Comparison of ENCODE assay signal across 8 cellular contexts in the genomic region with DNA sequence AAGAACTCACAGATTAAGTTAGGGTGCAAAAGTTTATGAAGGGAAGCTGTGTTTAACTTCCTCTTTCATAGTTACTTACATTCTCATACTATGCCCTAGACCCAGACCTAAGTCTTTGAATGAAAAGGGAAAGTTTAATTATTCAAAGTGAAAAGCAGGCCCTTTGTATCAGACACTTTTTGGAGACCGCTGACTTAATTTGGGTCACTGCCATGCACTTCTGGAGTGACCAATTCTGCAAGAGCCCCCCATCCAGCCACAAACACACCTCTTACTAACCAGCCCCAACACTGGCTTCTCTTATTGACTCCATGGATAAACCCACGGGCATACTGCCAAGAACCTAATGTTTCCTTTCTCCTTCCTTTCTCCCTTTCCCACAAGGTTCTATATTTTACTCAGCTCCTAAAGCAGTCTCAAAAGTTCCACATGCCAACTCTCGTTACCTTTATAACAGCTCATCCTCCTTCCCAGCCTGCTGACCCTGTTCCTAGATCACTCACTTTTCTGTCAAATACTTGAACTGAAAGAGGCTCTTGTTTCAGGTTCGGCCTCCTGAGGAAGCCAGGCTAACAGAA. TPM values are rescaled to one million over a fixed set of nuclear protein-coding genes. Genes with fewer than 3 reads are reported as not detected.
A peak's percentile ranks its signal among the peaks of the same experiment; 100 is the strongest.
DNase-seq lines count a peak whose midpoint lies in the region; ATAC-seq and TF ChIP-seq lines count a peak whose summit lies in the region.

No MANE protein-coding gene starts in this region.

- peak overlapping the region; percentile 47 for H3K27ac Mint-ChIP-seq in activated CD8-positive, alpha-beta T cell treated with anti-CD3 and anti-CD28 coated beads for 36 hours

- no peaks in the 10 kb centered on the region for H4K20me1 ChIP-seq in DOHH2 (ENCODE audit: control insufficient read depth, insufficient read depth, low read depth, low read length)

- ATAC-seq in GM19324 (IDR thresholded peaks at IDR 0.05; ENCODE audit: low FRiP score, unreplicated experiment) (peak; percentile 66), HG03139 (IDR thresholded peaks at IDR 0.05; ENCODE audit: unreplicated experiment) (peak; percentile 71), omental fat pad (ENCODE audit: low FRiP score) (peak; percentile 15)
- ATAC-seq in activated CD8-positive, alpha-beta T cell treated with anti-CD3 and anti-CD28 coated beads for 36 hours = peak; percentile 43

- CTCF ChIA-PET in activated CD8-positive, alpha-beta T cell treated with anti-CD3 and anti-CD28 coated beads for 36 hours (lab: Charles Lee) = interaction anchor here (0.9 to 1.6 kb wide), 4 partner anchors 8 to 22 kb away, joined by 3 read pairs; no protein-coding TSS in a partner anchor

- H3K4me1 ChIP-seq in DOHH2 (ENCODE audit: control insufficient read depth, low read length) = peaks cover 18% of the 10 kb centered on the region

- no peaks in the 10 kb centered on the region for H3K9me3 Mint-ChIP-seq in activated CD8-positive, alpha-beta T cell treated with anti-CD3 and anti-CD28 coated beads for 36 hours

- POLR2A ChIA-PET in activated CD8-positive, alpha-beta T cell treated with anti-CD3 and anti-CD28 coated beads for 36 hours (lab: Charles Lee) = interaction anchor here (0.6 to 1.5 kb wide), 8 partner anchors 9 to 1574 kb away, joined by 3 to 8 read pairs (median 4); no protein-coding TSS in a partner anchor

- no peaks in the 10 kb centered on the region for H3K27me3 Mint-ChIP-seq in activated CD8-positive, alpha-beta T cell treated with anti-CD3 and anti-CD28 coated beads for 36 hours

- no peak overlapping the region for H3K4me3 Mint-ChIP-seq in activated CD8-positive, alpha-beta T cell treated with anti-CD3 and anti-CD28 coated beads for 36 hours

- intact Hi-C loops in activated CD8-positive, alpha-beta T cell treated with anti-CD3 and anti-CD28 coated beads for 36 hours (cut with micrococcal nuclease) = no loop called here

- no peak overlapping the region; the same call in 1 of the 2 replicates for H3K27ac ChIP-seq in DOHH2 (ENCODE audit: low read depth, low read length)

- DNase-seq in activated CD8-positive, alpha-beta T cell treated with anti-CD3 and anti-CD28 coated beads for 36 hours = peak; percentile 37
- DNase-seq in omental fat pad (ENCODE audit: low spot score) (no peak), NCI-H2227 (lab: John Stamatoyannopoulos, UW; ENCODE audit: unreplicated experiment) (no peak), NCI-H1930 (lab: John Stamatoyannopoulos, UW) (no peak)
- DNase-seq in stimulated activated naive CD4-positive, alpha-beta T cell (lab: John Stamatoyannopoulos, UW) = no peak

- H3K4me3 ChIP-seq in DOHH2 (ENCODE audit: low read length) = no peak overlapping the region

- no peaks in the 10 kb centered on the region for H3K9me3 ChIP-seq in DOHH2 (ENCODE audit: control insufficient read depth, insufficient read depth, low read length)

- peaks cover 61% of the 10 kb centered on the region for H3K36me3 Mint-ChIP-seq in activated CD8-positive, alpha-beta T cell treated with anti-CD3 and anti-CD28 coated beads for 36 hours (ENCODE audit: low read depth)

- TF ChIP-seq CTCF in DOHH2 (IDR thresholded peaks at IDR 0.05; ENCODE audit: low read depth, low read length, poor library complexity, severe bottlenecking) (no peak), omental fat pad (IDR thresholded peaks at IDR 0.05) (no peak)
- TF ChIP-seq CTCF in activated CD8-positive, alpha-beta T cell treated with anti-CD3 and anti-CD28 coated beads for 36 hours (IDR thresholded peaks at IDR 0.05) = no peak

- peaks cover 52% of the 10 kb centered on the region for H3F3A ChIP-seq in DOHH2 (ENCODE audit: control insufficient read depth, insufficient read depth)

- H3K4me2 ChIP-seq in DOHH2 (ENCODE audit: low read length) = peak overlapping the region; percentile 17; the same call in 1 of the 2 replicates

- H3K27me3 ChIP-seq in DOHH2 (ENCODE audit: control insufficient read depth, low read length) = no peaks in the 10 kb centered on the region

- H3K79me2 ChIP-seq in DOHH2 (ENCODE audit: control insufficient read depth, low read length) = no peaks in the 10 kb centered on the region

- H3K36me3 ChIP-seq in DOHH2 (ENCODE audit: control insufficient read depth, low read length) = peaks cover 59% of the 10 kb centered on the region

- H3K9me2 ChIP-seq in DOHH2 (replicated peaks; ENCODE audit: control insufficient read depth, low read length) = no peaks in the 10 kb centered on the region

- H3K4me1 Mint-ChIP-seq in activated CD8-positive, alpha-beta T cell treated with anti-CD3 and anti-CD28 coated beads for 36 hours (ENCODE audit: low read depth) = peaks cover 58% of the 10 kb centered on the region

RNA-seq across cellular contexts. Expression of a gene that starts 34.5 kb away (rescaled TPM):
- total RNA-seq in activated CD8-positive, alpha-beta T cell treated with anti-CD3 and anti-CD28 coated beads for 36 hours = 100 to 1,000 TPM; 164 to 186 TPM
- total RNA-seq in omental fat pad = 100 to 1,000 TPM in 1 of 4 donors, 10 to 100 TPM in 3; 64.0 to 165 (median 82.4) TPM

RNA-seq across cellular contexts. Expression of a gene that starts 34.6 kb away (rescaled TPM):
- 10 to 100 TPM; 24.9 to 26.8 TPM for total RNA-seq in activated CD8-positive, alpha-beta T cell treated with anti-CD3 and anti-CD28 coated beads for 36 hours
- 10 to 100 TPM; 19.2 to 44.6 (median 21.9) TPM for total RNA-seq in omental fat pad

RNA-seq across cellular contexts. Expression of a gene that starts 47.8 kb away (rescaled TPM):
- total RNA-seq in activated CD8-positive, alpha-beta T cell treated with anti-CD3 and anti-CD28 coated beads for 36 hours = 10 to 100 TPM; 41.4 to 49.6 TPM
- total RNA-seq in omental fat pad = 10 to 100 TPM; 26.8 to 76.1 (median 48.0) TPM

Comparison
In these comparisons a context has a peak if more than half of its experiments do, and no peak if none do; other contexts are left out.
1. ATAC-seq: peak in every context shown above with its lines; median percentile 71 in HG03139; 66 in GM19324; 43 in activated CD8-positive, alpha-beta T cell treated with anti-CD3 and anti-CD28 coated beads for 36 hours; 15 in omental fat pad.